25 cellular contexts compared by ENCODE assay signal in the genomic region with DNA sequence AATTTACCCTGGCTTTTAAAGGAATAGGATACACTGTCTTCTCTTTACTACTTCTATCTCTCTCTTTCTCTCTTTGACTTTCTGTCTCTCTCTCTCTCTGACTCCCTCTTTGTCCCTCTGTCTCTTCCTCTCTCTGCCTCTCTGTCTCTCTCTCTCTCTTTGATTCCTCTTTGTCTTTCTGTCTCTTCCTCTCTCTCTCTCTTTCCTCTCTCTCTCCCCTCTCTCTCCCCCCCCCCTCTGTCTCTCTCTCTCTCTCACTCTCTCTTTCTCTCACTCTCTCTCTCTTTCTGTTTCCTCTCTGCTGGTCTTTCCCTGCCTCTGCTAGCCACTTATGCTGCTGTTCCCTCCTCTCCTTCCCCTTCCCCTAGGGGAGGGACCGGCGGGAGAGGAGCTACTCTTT.
A peak's percentile ranks its signal among the peaks of the same experiment; 100 is the strongest.
DNase-seq lines count a peak whose midpoint lies in the region; ATAC-seq, FAIRE-seq and TF ChIP-seq lines count a peak whose summit lies in the region.
"Had no signal": no experiment of that assay in that cellular context is flagged by ENCODE, and none has a peak within 500 bp of the region (broad histone marks: within the 10 kb centered on the region; RNA-seq: fewer than 3 reads in every experiment).

No MANE protein-coding gene starts in this region.

- CTCF ChIA-PET in naive thymus-derived CD4-positive, alpha-beta T cell (lab: Charles Lee): no interaction called here

- dilution Hi-C loops in keratinocyte (cut with MboI; ENCODE audit: extremely low pct_ligation_motif_present, low sequenced_read_pairs): no loop called here

- H2BK20ac ChIP-seq in H9 (ENCODE audit: low read depth, low read length, poor library complexity, severe bottlenecking): no peak overlapping the region

- H3K36me3 Mint-ChIP-seq in H9 (ENCODE audit: insufficient read depth in 1 of 3, low read depth in 3 of 3): peaks cover 4 to 25% (median 4%) of the 10 kb centered on the region in 3 experiments; a peak in 6 of 7 replicates
- H3K36me3 Mint-ChIP-seq in astrocyte (ENCODE audit: low read depth, unreplicated experiment): peaks cover 3% of the 10 kb centered on the region
- H3K36me3 Mint-ChIP-seq in naive thymus-derived CD4-positive, alpha-beta T cell: peaks cover 23 to 46% (median 38%) of the 10 kb centered on the region in 5 donors

- H3K9me1 ChIP-seq in keratinocyte (ENCODE audit: control insufficient read depth, extremely low read depth, insufficient read depth, low read length): no peaks in the 10 kb centered on the region

- DNase-seq in H9 (no peak), astrocyte (ENCODE audit: low read depth) (no peak), keratinocyte (ENCODE audit: low read depth, low spot score) (no peak), cortex of kidney (lab: John Stamatoyannopoulos, UW) (no peak)
- DNase-seq in naive thymus-derived CD4-positive, alpha-beta T cell: no peak
- DNase-seq: CD8-positive, alpha-beta T cell; DND-41; MM.1S; NCI-H1048; NCI-H1417; NCI-H1694; NCI-H2029 treated with DMSO at 0.1 percent for 48 hours; NCI-H226; NCI-H510A; NCI-H69; SHP77 treated with DMSO at 0.1 percent for 48 hours; SK-N-SH had no signal

- H2BK15ac ChIP-seq in H9 (ENCODE audit: low read depth, low read length): no peak overlapping the region

- H3K4ac ChIP-seq in H9 (ENCODE audit: low read depth, low read length): no peak overlapping the region

- H3K27me3 Mint-ChIP-seq in H9 (ENCODE audit: low read depth) (no peaks in the 10 kb centered on the region), astrocyte (ENCODE audit: low read depth, unreplicated experiment) (no peaks in the 10 kb centered on the region)
- peaks cover 0 to 2% (median 0%) of the 10 kb centered on the region in 5 donors for H3K27me3 Mint-ChIP-seq in naive thymus-derived CD4-positive, alpha-beta T cell
- H3K27me3 Mint-ChIP-seq: B cell had no signal

- H2BK12ac ChIP-seq in H9 (ENCODE audit: insufficient read length, low read depth, low read length): no peak overlapping the region

- H2AFZ ChIP-seq in H9 (ENCODE audit: low read length) (no peak overlapping the region), astrocyte (ENCODE audit: low read depth, low read length) (no peak overlapping the region), keratinocyte (ENCODE audit: control insufficient read depth, low read length) (no peak overlapping the region)

- H3K4me1 Mint-ChIP-seq in H9: peaks cover 20 to 51% of the 10 kb centered on the region in 2 experiments
- H3K4me1 Mint-ChIP-seq in astrocyte (ENCODE audit: low read depth, unreplicated experiment): peaks cover 20% of the 10 kb centered on the region
- H3K4me1 Mint-ChIP-seq in naive thymus-derived CD4-positive, alpha-beta T cell: peaks cover 0 to 3% (median 0%) of the 10 kb centered on the region in 7 donors
- H3K4me1 Mint-ChIP-seq: B cell had no signal

- H3K23ac ChIP-seq in H9 (ENCODE audit: insufficient read length, low read depth, low read length): no peak overlapping the region

- intact Hi-C loops in naive thymus-derived CD4-positive, alpha-beta T cell (cut with micrococcal nuclease): no loop called here

- H3K4me3 ChIP-seq in HUES6 (ENCODE audit: low read depth, low read length): peak overlapping the region; percentile 49; the same call in 1 of the 2 replicates
- H3K4me3 ChIP-seq in astrocyte (ENCODE audit: insufficient read depth, low read depth, low read length): no peak overlapping the region
- no peak overlapping the region for H3K4me3 ChIP-seq in keratinocyte (ENCODE audit: control insufficient read depth in 2 of 3, extremely low read depth in 1 of 3, insufficient read depth in 2 of 3, low read depth in 1 of 3, low read length in 3 of 3)
- no peak overlapping the region for H3K4me3 ChIP-seq in naive thymus-derived CD4-positive, alpha-beta T cell (ENCODE audit: low read length)

- no peak overlapping the region for H2BK5ac ChIP-seq in H9 (ENCODE audit: insufficient read length, low read length)

- H3K4me1 ChIP-seq in H9 (ENCODE audit: insufficient read depth, low read length) (no peaks in the 10 kb centered on the region), HUES6 (ENCODE audit: control insufficient read depth, insufficient read depth, low read length) (peaks cover 20% of the 10 kb centered on the region), astrocyte (ENCODE audit: insufficient read depth, low read length) (no peaks in the 10 kb centered on the region), keratinocyte (ENCODE audit: control insufficient read depth, extremely low read depth, insufficient read depth, low read length) (no peaks in the 10 kb centered on the region)
- H3K4me1 ChIP-seq in naive thymus-derived CD4-positive, alpha-beta T cell (ENCODE audit: control insufficient read depth in 2 of 2, insufficient read depth in 2 of 2, low read length in 2 of 2): no peaks in the 10 kb centered on the region

- H3K79me1 ChIP-seq in H9 (ENCODE audit: insufficient read depth, low read depth, low read length, poor library complexity, severe bottlenecking): no peaks in the 10 kb centered on the region

- H3K4me3 Mint-ChIP-seq in H9 (peak overlapping the region; percentile 39 to 49; a peak in 3 of 5 replicates), astrocyte (ENCODE audit: unreplicated experiment) (no peak overlapping the region)
- no peak overlapping the region for H3K4me3 Mint-ChIP-seq in naive thymus-derived CD4-positive, alpha-beta T cell
- H3K4me3 Mint-ChIP-seq: B cell; CD8-positive, alpha-beta T cell had no signal

- FAIRE-seq in astrocyte (lab: Jason Lieb, UNC) (no peak), keratinocyte (lab: Jason Lieb, UNC) (no peak)
- FAIRE-seq: GM19239, HepG2 had no signal

- no peak overlapping the region for H3T11ph ChIP-seq in H9 (ENCODE audit: low read length)

- WGBS in H9 (ENCODE audit: extremely low coverage, insufficient read length, low lambda C conversion rate): no CpG with 5 or more reads among the region's 2 CpGs

- no peaks in the 10 kb centered on the region for H4K20me1 ChIP-seq in H9 (ENCODE audit: control insufficient read depth, insufficient read depth, insufficient read length)
- H4K20me1 ChIP-seq in astrocyte (ENCODE audit: insufficient read depth, low read length): peaks cover 59% of the 10 kb centered on the region
- H4K20me1 ChIP-seq in keratinocyte (ENCODE audit: control insufficient read depth, extremely low read depth, insufficient read depth, low read length): no peaks in the 10 kb centered on the region

- H2BK120ac ChIP-seq in H9 (ENCODE audit: low read depth, low read length, poor library complexity, severe bottlenecking): no peak overlapping the region

- H3K9ac ChIP-seq in H9 (ENCODE audit: extremely low read depth, insufficient read length, low read length): no peak overlapping the region
- peak overlapping the region; percentile 80 for H3K9ac ChIP-seq in HUES6 (ENCODE audit: low read length)
- no peak overlapping the region for H3K9ac ChIP-seq in astrocyte (ENCODE audit: low read length)
- no peak overlapping the region for H3K9ac ChIP-seq in keratinocyte (ENCODE audit: control insufficient read depth, extremely low read depth, insufficient read depth, low read length)
- H3K9ac ChIP-seq: SK-N-SH had no signal

- no peak overlapping the region for H3K14ac ChIP-seq in H9 (ENCODE audit: insufficient read depth, low read length)

- H3K27ac ChIP-seq in H9 (ENCODE audit: insufficient read length, low read depth, low read length): no peak overlapping the region
- H3K27ac ChIP-seq in HUES6 (ENCODE audit: low read depth, low read length): peak overlapping the region; percentile 82; the same call in 1 of the 2 replicates
- no peak overlapping the region for H3K27ac ChIP-seq in astrocyte (ENCODE audit: low read depth, low read length)
- H3K27ac ChIP-seq in keratinocyte (ENCODE audit: control insufficient read depth, insufficient read depth, low read length): peak overlapping the region; percentile 56
- H3K27ac ChIP-seq in naive thymus-derived CD4-positive, alpha-beta T cell (ENCODE audit: low read depth, low read length): no peak overlapping the region
- H3K27ac ChIP-seq: C4-2B had no signal

- POLR2A ChIA-PET in naive thymus-derived CD4-positive, alpha-beta T cell (lab: Charles Lee): no interaction called here

- H3K27me3 ChIP-seq in H9 (ENCODE audit: insufficient read depth, low read length): no peaks in the 10 kb centered on the region
- no peaks in the 10 kb centered on the region for H3K27me3 ChIP-seq in HUES6 (ENCODE audit: control insufficient read depth, insufficient read depth, low read length)
- no peaks in the 10 kb centered on the region for H3K27me3 ChIP-seq in astrocyte (ENCODE audit: insufficient read depth, low read length)
- no peaks in the 10 kb centered on the region for H3K27me3 ChIP-seq in keratinocyte (ENCODE audit: control insufficient read depth, extremely low read depth, insufficient read depth, low read length)
- H3K27me3 ChIP-seq in naive thymus-derived CD4-positive, alpha-beta T cell (ENCODE audit: control insufficient read depth in 2 of 2, insufficient read depth in 2 of 2, low read length in 2 of 2): no peaks in the 10 kb centered on the region

- H3K23me2 ChIP-seq in H9 (ENCODE audit: insufficient read length, low read depth, low read length, poor library complexity, severe bottlenecking): no peaks in the 10 kb centered on the region

- peaks cover 8% of the 10 kb centered on the region for H3K9me3 ChIP-seq in H9 (ENCODE audit: control insufficient read depth, low read depth, low read length)
- H3K9me3 ChIP-seq in HUES6 (ENCODE audit: control insufficient read depth, insufficient read depth, low read depth, low read length): peaks cover 3% of the 10 kb centered on the region; the same call in 1 of the 2 replicates
- peaks cover 11% of the 10 kb centered on the region for H3K9me3 ChIP-seq in astrocyte (ENCODE audit: insufficient read depth, low read depth, low read length)
- peaks cover 10% of the 10 kb centered on the region for H3K9me3 ChIP-seq in keratinocyte (ENCODE audit: control insufficient read depth, low read depth, low read length)
- peaks cover 0 to 26% (median 0%) of the 10 kb centered on the region in 3 experiments for H3K9me3 ChIP-seq in naive thymus-derived CD4-positive, alpha-beta T cell (ENCODE audit: control insufficient read depth in 2 of 3, low read length in 3 of 3)

- H3K9me3 Mint-ChIP-seq in H9: peaks cover 19 to 29% of the 10 kb centered on the region in 2 experiments
- peaks cover 8% of the 10 kb centered on the region for H3K9me3 Mint-ChIP-seq in astrocyte (ENCODE audit: unreplicated experiment)
- H3K9me3 Mint-ChIP-seq in naive thymus-derived CD4-positive, alpha-beta T cell: peaks cover 9 to 63% (median 26%) of the 10 kb centered on the region in 11 donors

- no peak overlapping the region for H2AK5ac ChIP-seq in H9 (ENCODE audit: insufficient read length, low read length)

- H3K4me2 ChIP-seq in H9 (ENCODE audit: insufficient read depth, insufficient read length, low read length) (no peak overlapping the region), astrocyte (ENCODE audit: low read length) (no peak overlapping the region), keratinocyte (ENCODE audit: control insufficient read depth, extremely low read depth, insufficient read depth, low read depth, low read length) (no peak overlapping the region)
- H3K4me2 ChIP-seq: SK-N-SH had no signal

- no peak for TF ChIP-seq CTCF in H9 (conservative IDR thresholded peaks at IDR 0.05)
- no peak for TF ChIP-seq CTCF in astrocyte (IDR thresholded peaks at IDR 0.05; ENCODE audit: insufficient read depth, low read depth, low read length)
- TF ChIP-seq CTCF in keratinocyte (optimal IDR thresholded peaks at IDR 0.05 in 1 of 3, IDR thresholded peaks at IDR 0.05 in 1 of 3, conservative IDR thresholded peaks at IDR 0.05 in 1 of 3; ENCODE audit: extremely low read depth in 1 of 3, insufficient read depth in 2 of 3, low read length in 3 of 3): no peak

- H4K8ac ChIP-seq in H9 (replicated peaks; ENCODE audit: insufficient read length, low read depth, low read length): no peak overlapping the region

- H3K79me2 ChIP-seq in H9 (ENCODE audit: insufficient read depth, low read length) (no peaks in the 10 kb centered on the region), astrocyte (ENCODE audit: insufficient read depth, low read length) (peaks cover 92% of the 10 kb centered on the region), keratinocyte (ENCODE audit: control insufficient read depth, insufficient read depth, low read length) (peaks cover 31% of the 10 kb centered on the region)

- H3K18ac ChIP-seq in H9 (ENCODE audit: insufficient read length, low read depth, low read length): no peak overlapping the region

- H4K5ac ChIP-seq in H9 (ENCODE audit: insufficient read length, low read depth, low read length): no peak overlapping the region

- H3K27ac Mint-ChIP-seq in H9 (peak overlapping the region in 1 of 3 experiments; percentile 7; a peak in 2 of 7 replicates), astrocyte (ENCODE audit: unreplicated experiment) (peak overlapping the region; percentile 90)
- no peak overlapping the region for H3K27ac Mint-ChIP-seq in naive thymus-derived CD4-positive, alpha-beta T cell
- H3K27ac Mint-ChIP-seq: B cell; CD8-positive, alpha-beta T cell had no signal

- no peak overlapping the region for H4K91ac ChIP-seq in H9 (ENCODE audit: insufficient read length, low read depth, low read length)

- H3K56ac ChIP-seq in H9 (ENCODE audit: insufficient read length, low read depth, low read length): no peak overlapping the region

- ATAC-seq in HG02610 (IDR thresholded peaks at IDR 0.05; ENCODE audit: unreplicated experiment) (no peak), HG03342 (IDR thresholded peaks at IDR 0.05; ENCODE audit: unreplicated experiment) (no peak)
- no peak for ATAC-seq in naive thymus-derived CD4-positive, alpha-beta T cell
- ATAC-seq: CD8-positive, alpha-beta T cell; HepG2; Panc1 had no signal

- H3K36me3 ChIP-seq in HUES6 (ENCODE audit: control insufficient read depth, insufficient read depth, low read length) (no peaks in the 10 kb centered on the region), astrocyte (ENCODE audit: insufficient read depth, low read length) (no peaks in the 10 kb centered on the region), keratinocyte (ENCODE audit: control insufficient read depth in 2 of 2, extremely low read depth in 1 of 2, insufficient read depth in 2 of 2, low read length in 2 of 2) (no peaks in the 10 kb centered on the region)
- H3K36me3 ChIP-seq in naive thymus-derived CD4-positive, alpha-beta T cell (ENCODE audit: control insufficient read depth in 2 of 3, insufficient read depth in 3 of 3, low read length in 3 of 3): no peaks in the 10 kb centered on the region

Comparison
In these comparisons a context has a peak if more than half of its experiments do, and no peak if none do; other contexts are left out.
1. H3K27ac ChIP-seq: peak in HUES6 (single experiment) and keratinocyte (single experiment); none in H9 (single experiment), astrocyte (single experiment) and naive thymus-derived CD4-positive, alpha-beta T cell (single experiment).
2. H3K4me3 Mint-ChIP-seq: peak in H9 (2 of 2); none in astrocyte (single experiment) and naive thymus-derived CD4-positive, alpha-beta T cell (0 of 10).